ENCODE assay signal across 1 cellular context in the genomic region with DNA sequence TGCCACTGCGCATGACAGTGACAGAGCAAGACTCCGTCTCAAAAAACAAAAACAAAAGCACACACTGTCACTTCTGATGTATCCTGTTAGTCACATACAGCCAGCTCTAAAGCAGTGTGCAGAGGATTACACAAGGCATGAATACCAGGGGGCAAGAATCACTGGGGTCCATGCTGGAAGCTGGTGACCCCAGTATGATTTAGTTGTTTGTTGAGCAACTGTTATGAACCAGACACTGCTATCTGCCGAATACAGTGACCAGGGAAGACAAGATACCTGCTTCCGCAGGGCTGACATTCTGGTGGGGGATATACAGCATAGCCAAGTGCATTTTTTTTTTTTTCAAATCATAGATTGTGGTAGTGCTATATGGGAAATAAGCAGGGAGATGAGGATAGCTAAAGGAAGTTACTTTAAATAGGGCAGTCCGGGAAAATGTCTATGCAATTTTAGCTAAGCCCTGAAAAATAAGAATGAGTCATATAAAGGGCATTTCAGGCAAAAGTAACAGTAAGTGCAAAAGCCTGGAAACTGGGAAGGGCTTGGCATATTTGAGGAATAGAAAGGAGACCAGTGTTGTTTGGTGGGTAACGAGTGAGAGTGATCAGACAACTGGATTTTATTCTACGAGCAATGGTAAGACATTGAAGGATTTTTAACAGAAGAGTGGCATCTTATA.
A peak's percentile ranks its signal among the peaks of the same experiment; 100 is the strongest.
TF ChIP-seq lines count a peak whose summit lies in the region.

No MANE protein-coding gene starts in this region.

TF ChIP-seq in K562, 482 proteins besides CTCF, POLR2A, EP300 and RAD21:
- TF ChIP-seq HMG20A (CRISPR knock-in tag; conservative IDR thresholded peaks at IDR 0.05) (no peak), CHD2 (IDR thresholded peaks at IDR 0.05; ENCODE audit: low read depth, low read length) (no peak), E2F3 (CRISPR knock-in tag; IDR thresholded peaks at IDR 0.05) (no peak), CBFA2T3 (IDR thresholded peaks at IDR 0.05) (peak; percentile 52), NRF1 (conservative IDR thresholded peaks at IDR 0.05 in 1 of 2, IDR thresholded peaks at IDR 0.05 in 1 of 2) (peak in 1 of 2 experiments; percentile 22; a peak in 1 of 4 replicates)
- TF ChIP-seq, protein P1, sequence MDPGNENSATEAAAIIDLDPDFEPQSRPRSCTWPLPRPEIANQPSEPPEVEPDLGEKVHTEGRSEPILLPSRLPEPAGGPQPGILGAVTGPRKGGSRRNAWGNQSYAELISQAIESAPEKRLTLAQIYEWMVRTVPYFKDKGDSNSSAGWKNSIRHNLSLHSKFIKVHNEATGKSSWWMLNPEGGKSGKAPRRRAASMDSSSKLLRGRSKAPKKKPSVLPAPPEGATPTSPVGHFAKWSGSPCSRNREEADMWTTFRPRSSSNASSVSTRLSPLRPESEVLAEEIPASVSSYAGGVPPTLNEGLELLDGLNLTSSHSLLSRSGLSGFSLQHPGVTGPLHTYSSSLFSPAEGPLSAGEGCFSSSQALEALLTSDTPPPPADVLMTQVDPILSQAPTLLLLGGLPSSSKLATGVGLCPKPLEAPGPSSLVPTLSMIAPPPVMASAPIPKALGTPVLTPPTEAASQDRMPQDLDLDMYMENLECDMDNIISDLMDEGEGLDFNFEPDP (CRISPR knock-in tag; IDR thresholded peaks at IDR 0.05): no peak
